Comparison of ENCODE assay signal across 8 cellular contexts in genomic region chr1:59814180-59814900, GRCh38. TPM values are rescaled to one million over a fixed set of nuclear protein-coding genes. Genes with fewer than 3 reads are reported as not detected.
DNase-seq lines count a peak whose midpoint lies in the region; ATAC-seq and TF ChIP-seq lines count a peak whose summit lies in the region.

No MANE protein-coding gene starts in this region.

- no peaks in the 10 kb centered on the region for H3K9me3 Mint-ChIP-seq in activated naive CD4-positive, alpha-beta T cell treated with anti-CD3 and anti-CD28 coated beads, Interleukin-2, amount 50 U/mL, for 24 hours

- no peaks in the 10 kb centered on the region for H3K36me3 Mint-ChIP-seq in activated naive CD4-positive, alpha-beta T cell treated with anti-CD3 and anti-CD28 coated beads, Interleukin-2, amount 50 U/mL, for 24 hours

- peak overlapping the region; percentile 55 to 62 for H3K4me3 ChIP-seq in right atrium auricular region
- H3K4me3 ChIP-seq in psoas muscle, result peak overlapping the region; percentile 53
- peak overlapping the region; percentile 43 for H3K4me3 ChIP-seq in urinary bladder (ENCODE audit: low read depth, low read length)

- intact Hi-C loops in psoas muscle (cut with DNase I), result no loop called here

- peaks cover 2% of the 10 kb centered on the region for H3K4me1 Mint-ChIP-seq in activated naive CD4-positive, alpha-beta T cell treated with anti-CD3 and anti-CD28 coated beads, Interleukin-2, amount 50 U/mL, for 24 hours

- peak; percentile 98 for ATAC-seq in GM21381 (IDR thresholded peaks at IDR 0.05; ENCODE audit: unreplicated experiment)
- ATAC-seq in psoas muscle, result peak; percentile 51 to 69 (median 60)

- TF ChIP-seq CTCF in right atrium auricular region (IDR thresholded peaks at IDR 0.05) (no peak), psoas muscle (IDR thresholded peaks at IDR 0.05) (no peak)

- peaks cover 2% of the 10 kb centered on the region for H3K27me3 Mint-ChIP-seq in activated naive CD4-positive, alpha-beta T cell treated with anti-CD3 and anti-CD28 coated beads, Interleukin-2, amount 50 U/mL, for 24 hours

- peaks cover 6 to 9% of the 10 kb centered on the region in 2 donors for H3K27me3 ChIP-seq in right atrium auricular region
- peaks cover 8 to 66% (median 13%) of the 10 kb centered on the region in 3 donors for H3K27me3 ChIP-seq in psoas muscle (ENCODE audit: insufficient read depth in 3 of 3, low read length in 2 of 3)

- H3K36me3 ChIP-seq in right atrium auricular region (no peaks in the 10 kb centered on the region), psoas muscle (ENCODE audit: insufficient read depth in 1 of 2, low read depth in 1 of 2) (no peaks in the 10 kb centered on the region), urinary bladder (ENCODE audit: insufficient read depth) (no peaks in the 10 kb centered on the region)

- peaks cover 0 to 15% of the 10 kb centered on the region in 2 donors for H3K4me1 ChIP-seq in right atrium auricular region
- no peaks in the 10 kb centered on the region for H3K4me1 ChIP-seq in psoas muscle
- no peaks in the 10 kb centered on the region for H3K4me1 ChIP-seq in urinary bladder (ENCODE audit: insufficient read depth)

- H3K27ac ChIP-seq in right atrium auricular region (peak overlapping the region; percentile 85 to 89), psoas muscle (no peak overlapping the region), urinary bladder (ENCODE audit: low read depth) (no peak overlapping the region)

- H3K9me3 ChIP-seq in right atrium auricular region (no peaks in the 10 kb centered on the region), psoas muscle (no peaks in the 10 kb centered on the region)

- peak overlapping the region; percentile 90 for H3K27ac Mint-ChIP-seq in activated naive CD4-positive, alpha-beta T cell treated with anti-CD3 and anti-CD28 coated beads, Interleukin-2, amount 50 U/mL, for 24 hours

- DNase-seq in COR-L47 (lab: John Stamatoyannopoulos, UW) (peak; percentile 97), HuH-7 (ENCODE audit: low spot score) (peak; percentile 94), SHP77 treated with DMSO at 0.1 percent for 48 hours (lab: John Stamatoyannopoulos, UW) (peak; percentile 94), right atrium auricular region (ENCODE audit: low spot score) (peak; percentile 62), psoas muscle (peak; percentile 42 to 63)

- 9 to 13% (median 12%) methylated on average over 30 to 50 of the region's 50 CpGs for WGBS in psoas muscle, 3 donors
- 10% methylated on average over 50 of the region's 50 CpGs for WGBS in urinary bladder

- H3K4me3 Mint-ChIP-seq in activated naive CD4-positive, alpha-beta T cell treated with anti-CD3 and anti-CD28 coated beads, Interleukin-2, amount 50 U/mL, for 24 hours, result peak overlapping the region; percentile 87

RNA-seq across cellular contexts. Expression of gene HOOK1, which starts 0.4 kb away (rescaled TPM):
- total RNA-seq in right atrium auricular region (1 to 10 TPM; 3.9 to 6.1 TPM), psoas muscle (under 1 TPM; 0.04 to 0.34 (median 0.14) TPM), urinary bladder (8.6 TPM)
- polyA plus RNA-seq in psoas muscle (under 1 TPM in 2 of 3 donors, not detected in 1; 0.03 to 0.06 TPM), urinary bladder (0.63 TPM)

Comparison
In these comparisons a context has a peak if more than half of its experiments do, and no peak if none do; other contexts are left out.
1. H3K27ac ChIP-seq: peak in right atrium auricular region (2 of 2); none in psoas muscle (single experiment) and urinary bladder (single experiment).
2. Peak in every context shown above with its lines, with median percentiles within 50 percentile points of each other: DNase-seq and H3K4me3 ChIP-seq.